ENCODE assay signal across 24 cellular contexts in the genomic region with DNA sequence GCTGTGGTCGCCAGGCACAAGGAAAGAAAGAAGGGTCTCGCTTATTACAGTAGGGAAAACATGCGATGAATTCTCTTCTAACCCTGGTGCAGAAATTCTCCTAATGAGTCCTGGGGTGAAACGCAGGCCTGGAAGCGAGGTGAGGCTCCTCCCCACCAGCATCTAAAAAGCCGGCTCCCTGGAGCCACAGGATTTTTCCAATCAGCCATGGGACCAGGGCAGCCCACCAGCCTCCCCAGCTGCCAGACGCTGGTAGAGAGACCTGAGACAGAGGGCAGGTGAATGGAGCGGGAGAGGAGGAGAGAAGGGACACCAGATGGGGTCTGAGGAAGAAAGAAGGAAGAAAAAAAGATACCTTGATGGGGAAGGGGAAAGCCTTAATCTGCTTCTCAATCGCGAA. TPM values are rescaled to one million over a fixed set of nuclear protein-coding genes. Genes with fewer than 3 reads are reported as not detected.
DNase-seq lines count a peak whose midpoint lies in the region; ATAC-seq and TF ChIP-seq lines count a peak whose summit lies in the region.
"Had no signal": no experiment of that assay in that cellular context is flagged by ENCODE, and none has a peak within 500 bp of the region (broad histone marks: within the 10 kb centered on the region; RNA-seq: fewer than 3 reads in every experiment).

No MANE protein-coding gene starts in this region.

- no peak overlapping the region for H2AK5ac ChIP-seq in neuronal stem cell (ENCODE audit: low read depth, low read length)

- H2BK5ac ChIP-seq in neuronal stem cell (ENCODE audit: low read length) = no peak overlapping the region

- TF ChIP-seq CTCF in natural killer cell (IDR thresholded peaks at IDR 0.05) (no peak), WTC11 (IDR thresholded peaks at IDR 0.05) (no peak), neural progenitor cell (IDR thresholded peaks at IDR 0.05) (no peak), lower leg skin (IDR thresholded peaks at IDR 0.05) (no peak), OCI-LY7 (conservative IDR thresholded peaks at IDR 0.05; ENCODE audit: low read length) (no peak)

- no peaks in the 10 kb centered on the region for H3K27me3 ChIP-seq in neural progenitor cell
- peaks cover 0 to 58% (median 0%) of the 10 kb centered on the region in 3 experiments for H3K27me3 ChIP-seq in neuronal stem cell (ENCODE audit: control insufficient read depth in 3 of 3, insufficient read depth in 3 of 3, low read depth in 1 of 3, low read length in 3 of 3)
- H3K27me3 ChIP-seq: BE2C; BLaER1 treated with 17β-estradiol and CSF1 and Interleukin-3, amounts not matched to agents 10 nM and 100 nM had no signal

- intact Hi-C loops in natural killer cell (cut with micrococcal nuclease) = no loop called here
- intact Hi-C loops in lower leg skin (cut with DNase I; ENCODE audit: low total_unique reads) = no loop called here
- intact Hi-C loops in OCI-LY7 (cut with micrococcal nuclease; ENCODE audit: unreplicated experiment) = no loop called here

- no peak for ATAC-seq in natural killer cell treated with Interleukin-12 subunit alpha and Interleukin-12 subunit beta and Interleukin-15 and Interleukin-18, amount 100 ng/mL, for 72 hours
- ATAC-seq in natural killer cell (no peak), WTC11 (peak; percentile 39; the same call in 1 of the 2 replicates)
- ATAC-seq: A549, GM12878 had no signal

- no peak overlapping the region for H3K4me3 Mint-ChIP-seq in natural killer cell treated with Interleukin-12 subunit alpha and Interleukin-12 subunit beta and Interleukin-15 and Interleukin-18, amount 100 ng/mL, for 72 hours
- H3K4me3 Mint-ChIP-seq in natural killer cell (no peak overlapping the region), WTC11 (no peak overlapping the region), neural progenitor cell (no peak overlapping the region)
- H3K4me3 Mint-ChIP-seq: CD4-positive, alpha-beta T cell; CD8-positive, alpha-beta memory T cell; HFFc6 had no signal

- no peak overlapping the region for H2BK120ac ChIP-seq in neuronal stem cell (ENCODE audit: low read depth, low read length)

- no peaks in the 10 kb centered on the region for H3K36me3 Mint-ChIP-seq in natural killer cell treated with Interleukin-12 subunit alpha and Interleukin-12 subunit beta and Interleukin-15 and Interleukin-18, amount 100 ng/mL, for 72 hours
- H3K36me3 Mint-ChIP-seq in natural killer cell (no peaks in the 10 kb centered on the region), WTC11 (no peaks in the 10 kb centered on the region), neural progenitor cell (no peaks in the 10 kb centered on the region)
- H3K36me3 Mint-ChIP-seq: CD14-positive monocyte had no signal

- DNase-seq in natural killer cell treated with Interleukin-12 subunit alpha and Interleukin-12 subunit beta and Interleukin-15 and Interleukin-18, amount 100 ng/mL, for 72 hours (ENCODE audit: low spot score) = peak; percentile 47
- DNase-seq in natural killer cell = no peak
- no peak for DNase-seq in WTC11 (ENCODE audit: low spot score)
- no peak for DNase-seq in neural progenitor cell (ENCODE audit: low spot score)
- DNase-seq in lower leg skin (ENCODE audit: low spot score in 2 of 2) = no peak
- DNase-seq in neuronal stem cell (ENCODE audit: low spot score) = no peak
- DNase-seq in OCI-LY7 (ENCODE audit: low spot score) = no peak
- DNase-seq: 8988T; ACHN; AML-193; BE2C; CD4-positive, alpha-beta T cell; CD8-positive, alpha-beta memory T cell; DMS 273 treated with DMSO at 0.1 percent for 48 hours; DMS79; EL; GDM1; GOT3; HFFc6 had no signal

- no peak for TF ChIP-seq POLR2A in lower leg skin (IDR thresholded peaks at IDR 0.05)

- H3K14ac ChIP-seq in neuronal stem cell (ENCODE audit: low read length) = no peak overlapping the region

- peak overlapping the region; percentile 76 for H2AFZ ChIP-seq in neural progenitor cell (replicated peaks)
- H2AFZ ChIP-seq in neuronal stem cell (ENCODE audit: low read length) = no peak overlapping the region
- no peak overlapping the region for H2AFZ ChIP-seq in OCI-LY7 (ENCODE audit: low read length)

- no peaks in the 10 kb centered on the region for H3K9me3 Mint-ChIP-seq in natural killer cell treated with Interleukin-12 subunit alpha and Interleukin-12 subunit beta and Interleukin-15 and Interleukin-18, amount 100 ng/mL, for 72 hours
- no peaks in the 10 kb centered on the region for H3K9me3 Mint-ChIP-seq in natural killer cell
- H3K9me3 Mint-ChIP-seq in WTC11 = no peaks in the 10 kb centered on the region
- H3K9me3 Mint-ChIP-seq in neural progenitor cell = peaks cover 2% of the 10 kb centered on the region
- H3K9me3 Mint-ChIP-seq: CD4-positive, alpha-beta T cell; CD8-positive, alpha-beta memory T cell; HFFc6 had no signal

- no peak overlapping the region for H3K18ac ChIP-seq in neuronal stem cell (ENCODE audit: low read length)

- H4K91ac ChIP-seq in neuronal stem cell (ENCODE audit: low read depth, low read length, poor library complexity) = no peak overlapping the region

- H3K36me3 ChIP-seq in neural progenitor cell = no peaks in the 10 kb centered on the region
- H3K36me3 ChIP-seq in neuronal stem cell (replicated peaks in 1 of 2; ENCODE audit: control insufficient read depth in 2 of 2, insufficient read depth in 2 of 2, low read length in 2 of 2) = no peaks in the 10 kb centered on the region
- H3K36me3 ChIP-seq in OCI-LY7 (ENCODE audit: insufficient read depth, low read length) = no peaks in the 10 kb centered on the region
- H3K36me3 ChIP-seq: BE2C; BLaER1 treated with 17β-estradiol and CSF1 and Interleukin-3, amounts not matched to agents 10 nM and 100 nM; HAP-1 had no signal

- WGBS in lower leg skin, 2 donors = 86 to 94% methylated on average over 10 of the region's 10 CpGs
- no CpG with 5 or more reads among the region's 10 CpGs for WGBS in neuronal stem cell (ENCODE audit: extremely low coverage in 2 of 2, insufficient read length in 2 of 2, insufficient replicate concordance in 1 of 2), 2 donors

- BruUV-seq in OCI-LY7 (replicated peaks; lab: Mats Ljungman, UMichigan) = no TSS peak

- no peaks in the 10 kb centered on the region for H3K9me2 ChIP-seq in OCI-LY7 (ENCODE audit: insufficient read depth, low read length)

- no peak overlapping the region for H3K4me3 ChIP-seq in neural progenitor cell
- no peak overlapping the region for H3K4me3 ChIP-seq in lower leg skin (ENCODE audit: low read depth, poor library complexity, severe bottlenecking)
- no peak overlapping the region for H3K4me3 ChIP-seq in neuronal stem cell (ENCODE audit: low read length in 2 of 2)
- H3K4me3 ChIP-seq in OCI-LY7 (ENCODE audit: low read depth, low read length, poor library complexity, severe bottlenecking) = no peak overlapping the region
- H3K4me3 ChIP-seq: A549; BLaER1 treated with 17β-estradiol and CSF1 and Interleukin-3, amounts not matched to agents 10 nM and 100 nM; GM12878; HAP-1 had no signal

- H3K9me3 ChIP-seq in neural progenitor cell (ENCODE audit: low read depth) = no peaks in the 10 kb centered on the region
- H3K9me3 ChIP-seq in neuronal stem cell (replicated peaks in 1 of 2; ENCODE audit: control insufficient read depth in 2 of 2, insufficient read depth in 1 of 2, low read depth in 1 of 2, low read length in 2 of 2) = no peaks in the 10 kb centered on the region
- H3K9me3 ChIP-seq in OCI-LY7 (ENCODE audit: low read length) = no peaks in the 10 kb centered on the region
- H3K9me3 ChIP-seq: A549; BE2C; BLaER1 treated with 17β-estradiol and CSF1 and Interleukin-3, amounts not matched to agents 10 nM and 100 nM; HAP-1 had no signal

- peak overlapping the region; percentile 18 for H3K4me2 ChIP-seq in neural progenitor cell
- no peak overlapping the region for H3K4me2 ChIP-seq in neuronal stem cell (ENCODE audit: insufficient read depth, low read length, poor library complexity, severe bottlenecking)
- no peak overlapping the region for H3K4me2 ChIP-seq in OCI-LY7 (ENCODE audit: low read length)
- H3K4me2 ChIP-seq: A549 had no signal

- no peaks in the 10 kb centered on the region for H3K79me1 ChIP-seq in neuronal stem cell (ENCODE audit: low read depth, low read length)

- no peak overlapping the region for H3K4ac ChIP-seq in neuronal stem cell (ENCODE audit: low read length)

- H3K4me1 Mint-ChIP-seq in natural killer cell treated with Interleukin-12 subunit alpha and Interleukin-12 subunit beta and Interleukin-15 and Interleukin-18, amount 100 ng/mL, for 72 hours (ENCODE audit: low read depth in 2 of 2) = peaks cover 6 to 18% of the 10 kb centered on the region in 2 donors
- H3K4me1 Mint-ChIP-seq in natural killer cell (peaks cover 0 to 3% of the 10 kb centered on the region in 2 donors), WTC11 (peaks cover 13% of the 10 kb centered on the region), neural progenitor cell (peaks cover 5% of the 10 kb centered on the region)

- H3F3A ChIP-seq in neural progenitor cell (ENCODE audit: low read depth) = no peaks in the 10 kb centered on the region

- H2BK15ac ChIP-seq in neuronal stem cell (ENCODE audit: low read length) = no peak overlapping the region

- H3K23ac ChIP-seq in neuronal stem cell (ENCODE audit: low read depth, low read length, poor library complexity) = no peak overlapping the region

- no peak overlapping the region for H2BK12ac ChIP-seq in neuronal stem cell (ENCODE audit: low read length)

- H3K27ac Mint-ChIP-seq in natural killer cell treated with Interleukin-12 subunit alpha and Interleukin-12 subunit beta and Interleukin-15 and Interleukin-18, amount 100 ng/mL, for 72 hours = no peak overlapping the region
- H3K27ac Mint-ChIP-seq in natural killer cell = no peak overlapping the region
- no peak overlapping the region for H3K27ac Mint-ChIP-seq in WTC11
- H3K27ac Mint-ChIP-seq in neural progenitor cell = peak overlapping the region; percentile 50
- H3K27ac Mint-ChIP-seq: CD4-positive, alpha-beta T cell; CD8-positive, alpha-beta memory T cell; HFFc6 had no signal

- H4K20me1 ChIP-seq in neural progenitor cell (ENCODE audit: low read depth) (no peaks in the 10 kb centered on the region), OCI-LY7 (ENCODE audit: insufficient read depth, low read length) (no peaks in the 10 kb centered on the region)
- H4K20me1 ChIP-seq: BLaER1 treated with 17β-estradiol and CSF1 and Interleukin-3, amounts not matched to agents 10 nM and 100 nM had no signal

- CTCF ChIA-PET in WTC11 (lab: Charles Lee) = interaction anchor here (1.0 to 1.8 kb wide), 6 partner anchors 8 to 66 kb away, joined by 3 to 10 read pairs (median 3); no protein-coding TSS in a partner anchor
- CTCF ChIA-PET in OCI-LY7 (lab: Charles Lee; ENCODE audit: unreplicated experiment) = no interaction called here

- H3K79me2 ChIP-seq in neural progenitor cell (ENCODE audit: low read depth) = no peaks in the 10 kb centered on the region
- H3K79me2 ChIP-seq in OCI-LY7 (ENCODE audit: insufficient read depth, low read depth, low read length) = no peaks in the 10 kb centered on the region

- peaks cover 0 to 2% of the 10 kb centered on the region in 2 donors for H3K27me3 Mint-ChIP-seq in natural killer cell treated with Interleukin-12 subunit alpha and Interleukin-12 subunit beta and Interleukin-15 and Interleukin-18, amount 100 ng/mL, for 72 hours
- H3K27me3 Mint-ChIP-seq in natural killer cell (ENCODE audit: low read depth in 2 of 2) (peaks cover 0 to 3% of the 10 kb centered on the region in 2 donors), WTC11 (ENCODE audit: low read depth) (peaks cover 9% of the 10 kb centered on the region), neural progenitor cell (ENCODE audit: insufficient read depth, low read depth) (peaks cover 7% of the 10 kb centered on the region)
- H3K27me3 Mint-ChIP-seq: CD4-positive, alpha-beta T cell; CD8-positive, alpha-beta memory T cell had no signal

- no peak overlapping the region for H4K8ac ChIP-seq in neuronal stem cell (ENCODE audit: low read depth, low read length)

- H3K27ac ChIP-seq in neural progenitor cell (no peak overlapping the region), neuronal stem cell (replicated peaks; ENCODE audit: low read length) (no peak overlapping the region), OCI-LY7 (ENCODE audit: low read depth, low read length, poor library complexity, severe bottlenecking) (no peak overlapping the region)
- H3K27ac ChIP-seq: A549; BLaER1 treated with 17β-estradiol and CSF1 and Interleukin-3, amounts not matched to agents 10 nM and 100 nM had no signal

- POLR2A ChIA-PET in WTC11 (lab: Charles Lee) (no interaction called here), OCI-LY7 (lab: Charles Lee) (no interaction called here)

- H3K9ac ChIP-seq in neural progenitor cell = no peak overlapping the region
- no peak overlapping the region for H3K9ac ChIP-seq in neuronal stem cell (ENCODE audit: low read depth, low read length, poor library complexity)

- H3K4me1 ChIP-seq in neural progenitor cell = peaks cover 14% of the 10 kb centered on the region
- H3K4me1 ChIP-seq in neuronal stem cell (ENCODE audit: control insufficient read depth in 2 of 2, insufficient read depth in 1 of 2, low read depth in 1 of 2, low read length in 2 of 2) = peaks cover 0 to 4% of the 10 kb centered on the region in 2 donors
- H3K4me1 ChIP-seq in OCI-LY7 (ENCODE audit: insufficient read depth, low read length, poor library complexity, severe bottlenecking) = no peaks in the 10 kb centered on the region
- H3K4me1 ChIP-seq: A549, BE2C, HAP-1 had no signal

RNA-seq across cellular contexts. Expression of gene APOL3, which starts 28.6 kb away (rescaled TPM):
- total RNA-seq in natural killer cell treated with Interleukin-12 subunit alpha and Interleukin-12 subunit beta and Interleukin-15 and Interleukin-18, amount 100 ng/mL, for 72 hours = 100 to 1,000 TPM in 1 of 2 donors, 10 to 100 TPM in 1; 79.8 to 169 TPM
- total RNA-seq in natural killer cell = 100 to 1,000 TPM; 105 to 166 (median 111) TPM
- total RNA-seq in WTC11 (2021) = 0.26 to 0.60 TPM (median 0.32 TPM) in 3 replicates
- total RNA-seq in neural progenitor cell (ENCODE audit: low replicate concordance) = not detected in 2 replicates
- total RNA-seq in lower leg skin = 10 to 100 TPM; 29.5 to 55.9 (median 39.6) TPM
- polyA plus RNA-seq in neuronal stem cell (2013, experiment 1 of 2) = not detected
- polyA plus RNA-seq in neuronal stem cell (2013, experiment 2 of 2) = not detected
- total RNA-seq in OCI-LY7 (2014; rRNA removed; shearing (Covaris generic)) = 9.9 and 10.7 TPM in 2 replicates
- total RNA-seq in OCI-LY7 (2022) = 14.4 and 19.6 TPM in 2 replicates
- polyA plus RNA-seq: A549 had no signal
